ENCODE assay signal across 22 cellular contexts in the genomic region with DNA sequence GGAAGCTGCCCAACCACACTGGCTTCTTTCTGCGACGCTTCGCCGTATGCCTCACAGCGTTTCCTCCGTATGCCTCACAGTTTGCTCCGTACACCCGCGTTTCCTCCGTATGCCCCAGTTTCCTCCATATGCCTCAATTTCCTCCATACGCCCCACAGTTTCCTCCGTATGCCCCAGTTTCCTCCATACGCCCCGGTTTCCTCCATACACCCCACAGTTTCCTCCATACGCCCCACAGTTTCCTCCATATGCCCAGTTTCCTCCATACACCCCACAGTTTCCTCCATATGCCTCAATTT. TPM values are rescaled to one million over a fixed set of nuclear protein-coding genes. Genes with fewer than 3 reads are reported as not detected.
DNase-seq lines count a peak whose midpoint lies in the region; ATAC-seq and TF ChIP-seq lines count a peak whose summit lies in the region.
"Had no signal": no experiment of that assay in that cellular context is flagged by ENCODE, and none has a peak within 500 bp of the region (broad histone marks: within the 10 kb centered on the region; RNA-seq: fewer than 3 reads in every experiment).

No MANE protein-coding gene starts in this region.

- BruUV-seq in MCF 10A (replicated peaks; lab: Mats Ljungman, UMichigan) = no TSS peak

- peaks cover 36% of the 10 kb centered on the region for H3K4me1 Mint-ChIP-seq in MCF 10A (ENCODE audit: insufficient read depth, unreplicated experiment)
- peaks cover 16 to 26% of the 10 kb centered on the region in 2 donors for H3K4me1 Mint-ChIP-seq in natural killer cell treated with Interleukin-12 subunit alpha and Interleukin-12 subunit beta and Interleukin-15 and Interleukin-18, amount 100 ng/mL, for 72 hours (ENCODE audit: low read depth in 2 of 2)

- no peaks in the 10 kb centered on the region for H3K27me3 ChIP-seq in breast epithelium
- H3K27me3 ChIP-seq: upper lobe of left lung had no signal

- H3K4me3 ChIP-seq in breast epithelium = no peak overlapping the region
- H3K4me3 ChIP-seq: lung, smooth muscle cell, upper lobe of left lung had no signal

- ATAC-seq in natural killer cell treated with Interleukin-12 subunit alpha and Interleukin-12 subunit beta and Interleukin-15 and Interleukin-18, amount 100 ng/mL, for 72 hours = no peak
- no peak for ATAC-seq in HG02588 (IDR thresholded peaks at IDR 0.05; ENCODE audit: unreplicated experiment)
- ATAC-seq in HG03457 (IDR thresholded peaks at IDR 0.05; ENCODE audit: unreplicated experiment) = no peak
- ATAC-seq: stimulated activated naive CD8-positive, alpha-beta T cell treated with anti-CD3 and anti-CD28 coated beads, Interleukin-15, Interleukin-2, amounts not matched to agents 100 U/mL and 50 U/mL, for 24 hours had no signal

- H3K36me3 ChIP-seq in breast epithelium = no peaks in the 10 kb centered on the region

- H3K27ac Mint-ChIP-seq in MCF 10A (ENCODE audit: low read depth, unreplicated experiment) = peak overlapping the region; percentile 64
- H3K27ac Mint-ChIP-seq in natural killer cell treated with Interleukin-12 subunit alpha and Interleukin-12 subunit beta and Interleukin-15 and Interleukin-18, amount 100 ng/mL, for 72 hours = no peak overlapping the region
- H3K27ac Mint-ChIP-seq: dendritic cell treated with granulocyte-macrophage colony-stimulating factor and Interleukin-4, amounts not matched to agents 40 ng/mL and 50 ng/mL, for 4 days had no signal

- H3K4me1 ChIP-seq in breast epithelium = peaks cover 22 to 41% of the 10 kb centered on the region in 2 donors

- POLR2A ChIA-PET in MCF 10A (lab: Yijun Ruan, JAX) = no interaction called here

- H3K36me3 Mint-ChIP-seq in MCF 10A (ENCODE audit: insufficient read depth, unreplicated experiment) = peaks cover 41% of the 10 kb centered on the region
- H3K36me3 Mint-ChIP-seq in natural killer cell treated with Interleukin-12 subunit alpha and Interleukin-12 subunit beta and Interleukin-15 and Interleukin-18, amount 100 ng/mL, for 72 hours = no peaks in the 10 kb centered on the region

- no peaks in the 10 kb centered on the region for H3K9me3 Mint-ChIP-seq in MCF 10A (ENCODE audit: unreplicated experiment)
- H3K9me3 Mint-ChIP-seq in natural killer cell treated with Interleukin-12 subunit alpha and Interleukin-12 subunit beta and Interleukin-15 and Interleukin-18, amount 100 ng/mL, for 72 hours = no peaks in the 10 kb centered on the region
- H3K9me3 Mint-ChIP-seq: dendritic cell treated with granulocyte-macrophage colony-stimulating factor and Interleukin-4, amounts not matched to agents 40 ng/mL and 50 ng/mL, for 4 days had no signal

- no peak for TF ChIP-seq CTCF in MCF 10A (IDR thresholded peaks at IDR 0.05; ENCODE audit: unreplicated experiment)
- no peak for TF ChIP-seq CTCF in breast epithelium (IDR thresholded peaks at IDR 0.05)

- CTCF ChIA-PET in MCF 10A (lab: Yijun Ruan, JAX) = no interaction called here

- no peak for DNase-seq in MCF 10A (ENCODE audit: unreplicated experiment)
- DNase-seq in breast epithelium (ENCODE audit: low spot score in 2 of 2) = no peak
- DNase-seq in central memory CD4-positive, alpha-beta T cell = peak; percentile 27
- DNase-seq in natural killer cell treated with Interleukin-12 subunit alpha and Interleukin-12 subunit beta and Interleukin-15 and Interleukin-18, amount 100 ng/mL, for 72 hours (ENCODE audit: low spot score) = no peak
- DNase-seq in NCI-H1092 (lab: John Stamatoyannopoulos, UW) = no peak
- DNase-seq in NCI-H1694 (lab: John Stamatoyannopoulos, UW) = no peak
- DNase-seq: activated CD4-positive, alpha-beta T cell treated with anti-CD3 and anti-CD28 coated beads for 48 hours; islet precursor cell; Karpas-422; NCI-H1048; NCI-H2029; NCI-H226; OCI-M1; Right ventricle myocardium superior; stimulated activated naive CD8-positive, alpha-beta T cell treated with anti-CD3 and anti-CD28 coated beads, Interleukin-15, Interleukin-2, amounts not matched to agents 100 U/mL and 50 U/mL, for 24 hours; SW 1271 had no signal

- H3K27ac ChIP-seq in breast epithelium = peak overlapping the region in 1 of 2 donors; percentile 61

- H3K27me3 Mint-ChIP-seq in MCF 10A (ENCODE audit: insufficient read depth, unreplicated experiment) = no peaks in the 10 kb centered on the region
- peaks cover 0 to 7% of the 10 kb centered on the region in 2 donors for H3K27me3 Mint-ChIP-seq in natural killer cell treated with Interleukin-12 subunit alpha and Interleukin-12 subunit beta and Interleukin-15 and Interleukin-18, amount 100 ng/mL, for 72 hours

- TF ChIP-seq POLR2A in breast epithelium (IDR thresholded peaks at IDR 0.05) = no peak

- H3K4me3 Mint-ChIP-seq in MCF 10A (ENCODE audit: unreplicated experiment) = no peak overlapping the region
- H3K4me3 Mint-ChIP-seq in natural killer cell treated with Interleukin-12 subunit alpha and Interleukin-12 subunit beta and Interleukin-15 and Interleukin-18, amount 100 ng/mL, for 72 hours = peak overlapping the region; percentile 50
- H3K4me3 Mint-ChIP-seq: dendritic cell treated with granulocyte-macrophage colony-stimulating factor and Interleukin-4, amounts not matched to agents 40 ng/mL and 50 ng/mL, for 4 days had no signal

- H3K9me3 ChIP-seq in breast epithelium = no peaks in the 10 kb centered on the region
- H3K9me3 ChIP-seq: upper lobe of left lung had no signal

- intact Hi-C loops in MCF 10A (cut with micrococcal nuclease) = no loop called here
- intact Hi-C loops in breast epithelium (cut with DNase I; ENCODE audit: low total_unique reads) = no loop called here

RNA-seq across cellular contexts. Expression of a gene that starts 22.6 kb away (rescaled TPM):
- 58.9 and 92.3 TPM in 2 replicates for total RNA-seq in MCF 10A (2022)
- 100 to 1,000 TPM in 2 of 3 donors, 10 to 100 TPM in 1; 85.9 to 146 (median 103) TPM for total RNA-seq in breast epithelium
- total RNA-seq in natural killer cell treated with Interleukin-12 subunit alpha and Interleukin-12 subunit beta and Interleukin-15 and Interleukin-18, amount 100 ng/mL, for 72 hours = under 1 TPM in 1 of 2 donors, not detected in 1; 0.45 TPM

Comparison
In these comparisons a context has a peak if more than half of its experiments do, and no peak if none do; other contexts are left out.
1. RNA of a gene that starts 22.6 kb away (total RNA-seq): 85.9 to 146 TPM in breast epithelium and 58.9 to 92.3 TPM in MCF 10A; 0.45 TPM in natural killer cell treated with Interleukin-12 subunit alpha and Interleukin-12 subunit beta and Interleukin-15 and Interleukin-18, amount 100 ng/mL, for 72 hours; every median in the first group is over 10 times any median in the second.